ENCODE assay signal across 13 cellular contexts in the genomic region with DNA sequence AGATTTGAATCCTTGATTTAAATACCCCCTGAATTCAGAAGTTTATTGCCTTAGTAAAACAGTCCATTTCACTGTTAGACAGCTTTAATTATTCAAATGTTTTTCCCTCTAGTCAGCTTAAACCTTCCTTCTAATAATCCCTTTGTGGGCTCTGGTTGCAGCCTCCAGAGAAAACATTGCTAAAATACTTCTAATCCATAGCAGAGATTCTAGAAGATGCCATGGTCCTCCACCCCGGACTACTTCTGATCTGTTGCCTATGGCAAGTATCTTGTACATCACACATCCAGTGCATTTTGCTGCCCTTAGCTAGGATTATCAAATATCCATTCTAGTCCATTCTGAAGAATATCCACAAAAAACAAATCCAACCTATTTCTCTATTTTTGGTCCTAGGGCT.
DNase-seq lines count a peak whose midpoint lies in the region; ATAC-seq and TF ChIP-seq lines count a peak whose summit lies in the region.
"Had no signal": no experiment of that assay in that cellular context is flagged by ENCODE, and none has a peak within 500 bp of the region (broad histone marks: within the 10 kb centered on the region; RNA-seq: fewer than 3 reads in every experiment).

No MANE protein-coding gene starts in this region.

- H3K4me1 ChIP-seq in osteoblast (ENCODE audit: insufficient read depth, low read length), result peaks cover 36% of the 10 kb centered on the region
- H3K4me1 ChIP-seq in uterus, result peaks cover 10% of the 10 kb centered on the region in 2 donors
- H3K4me1 ChIP-seq in right cardiac atrium (ENCODE audit: control insufficient read depth, insufficient read depth, low read length), result peaks cover 5% of the 10 kb centered on the region

- H3K79me2 ChIP-seq in osteoblast (ENCODE audit: insufficient read depth, low read length), result no peaks in the 10 kb centered on the region

- H3K36me3 Mint-ChIP-seq in HFFc6 (ENCODE audit: low read depth), result no peaks in the 10 kb centered on the region
- H3K36me3 Mint-ChIP-seq: CD4-positive, alpha-beta memory T cell had no signal

- no peaks in the 10 kb centered on the region for H3K36me3 ChIP-seq in osteoblast (ENCODE audit: insufficient read depth, low read length)
- no peaks in the 10 kb centered on the region for H3K36me3 ChIP-seq in uterus

- H3K9me3 ChIP-seq in osteoblast (ENCODE audit: low read depth, low read length) (no peaks in the 10 kb centered on the region), uterus (no peaks in the 10 kb centered on the region), right cardiac atrium (ENCODE audit: control insufficient read depth, low read length) (no peaks in the 10 kb centered on the region)

- peak overlapping the region; percentile 66 for H3K4me3 Mint-ChIP-seq in HFFc6
- H3K4me3 Mint-ChIP-seq: activated CD8-positive, alpha-beta T cell treated with anti-CD3 and anti-CD28 coated beads, Interleukin-2, amount 10 ng/mL, durations not matched to agents 7 days and 5 days; activated T-helper 1 cell treated with anti-CD3 and anti-CD28 coated beads, Interleukin-12 subunit alpha, Interleukin-12 subunit beta, Interleukin-2, Interleukin-4 antibody, amounts not matched to agents 30 ng/mL and 10 ng/mL and 1 ng/mL, durations not matched to agents 14 hours and 24 hours and 36 hours; CD4-positive, alpha-beta memory T cell had no signal

- TF ChIP-seq CTCF in HFFc6 (IDR thresholded peaks at IDR 0.05) (no peak), coronary artery (IDR thresholded peaks at IDR 0.05) (no peak), osteoblast (IDR thresholded peaks at IDR 0.05; ENCODE audit: extremely low read depth, low read depth, low read length) (no peak), uterus (IDR thresholded peaks at IDR 0.05) (no peak)

- 2% methylated on average over 1 of the region's 1 CpG for WGBS in right cardiac atrium

- H3K27me3 Mint-ChIP-seq in HFFc6 (ENCODE audit: insufficient read depth), result peaks cover 4% of the 10 kb centered on the region; the same call in 1 of the 2 replicates
- H3K27me3 Mint-ChIP-seq: CD4-positive, alpha-beta memory T cell had no signal

- intact Hi-C loops in uterus (cut with DNase I; ENCODE audit: low total_unique reads), result no loop called here
- intact Hi-C loops in right cardiac atrium (cut with DNase I), result loop anchor here in 2 of 4 donors (10.0 kb wide), 3 partner anchors 102 to 128 kb away; no protein-coding TSS in a partner anchor

- H3K9me3 Mint-ChIP-seq in HFFc6, result no peaks in the 10 kb centered on the region
- H3K9me3 Mint-ChIP-seq: activated T-helper 1 cell treated with anti-CD3 and anti-CD28 coated beads, Interleukin-12 subunit alpha, Interleukin-12 subunit beta, Interleukin-2, Interleukin-4 antibody, amounts not matched to agents 30 ng/mL and 10 ng/mL and 1 ng/mL, durations not matched to agents 14 hours and 24 hours and 36 hours had no signal

- H3K4me3 ChIP-seq in coronary artery, result no peak overlapping the region
- peak overlapping the region; percentile 38 for H3K4me3 ChIP-seq in osteoblast (ENCODE audit: insufficient read depth, low read length)
- no peak overlapping the region for H3K4me3 ChIP-seq in uterus
- H3K4me3 ChIP-seq in right cardiac atrium (ENCODE audit: low read length), result no peak overlapping the region

- no peak for TF ChIP-seq POLR2A in uterus (IDR thresholded peaks at IDR 0.05)

- peak; percentile 32 for DNase-seq in HFFc6
- DNase-seq in coronary artery (ENCODE audit: low spot score), result no peak
- DNase-seq in osteoblast (ENCODE audit: insufficient read length, low spot score, missing footprints), result no peak
- DNase-seq in uterus, result no peak
- DNase-seq in right cardiac atrium, result no peak
- DNase-seq in mucosa of gallbladder (ENCODE audit: low spot score), result no peak
- DNase-seq: activated CD8-positive, alpha-beta T cell treated with anti-CD3 and anti-CD28 coated beads, Interleukin-2, amount 10 ng/mL, durations not matched to agents 7 days and 5 days; CD4-positive, alpha-beta memory T cell; NCI-H187; NCI-H510A; stimulated activated CD4-positive, alpha-beta T cell treated with anti-CD3 and anti-CD28 coated beads, Interleukin-15, amount 100 ng/mL, for 24 hours had no signal

- H3K4me1 Mint-ChIP-seq in HFFc6 (ENCODE audit: low read depth), result peaks cover 54% of the 10 kb centered on the region

- no peak for ATAC-seq in right cardiac atrium
- no peak for ATAC-seq in HG03135 (IDR thresholded peaks at IDR 0.05; ENCODE audit: unreplicated experiment)
- ATAC-seq: activated CD8-positive, alpha-beta T cell treated with anti-CD3 and anti-CD28 coated beads, Interleukin-2, amount 10 ng/mL, durations not matched to agents 7 days and 5 days had no signal

- H3K27ac ChIP-seq in coronary artery (peak overlapping the region; percentile 65 to 81), osteoblast (ENCODE audit: low read depth, low read length) (peak overlapping the region; percentile 90), uterus (peak overlapping the region; percentile 85 to 92), right cardiac atrium (ENCODE audit: low read length) (no peak overlapping the region)

- H3K27ac Mint-ChIP-seq in HFFc6, result peak overlapping the region; percentile 98
- H3K27ac Mint-ChIP-seq: activated CD8-positive, alpha-beta T cell treated with anti-CD3 and anti-CD28 coated beads, Interleukin-2, amount 10 ng/mL, durations not matched to agents 7 days and 5 days; activated T-helper 1 cell treated with anti-CD3 and anti-CD28 coated beads, Interleukin-12 subunit alpha, Interleukin-12 subunit beta, Interleukin-2, Interleukin-4 antibody, amounts not matched to agents 30 ng/mL and 10 ng/mL and 1 ng/mL, durations not matched to agents 14 hours and 24 hours and 36 hours; CD4-positive, alpha-beta memory T cell had no signal

- peak overlapping the region; percentile 65 for H3K4me2 ChIP-seq in osteoblast (ENCODE audit: insufficient read depth, low read length)

- H2AFZ ChIP-seq in osteoblast (ENCODE audit: low read length), result no peak overlapping the region

- H4K20me1 ChIP-seq in osteoblast (ENCODE audit: insufficient read depth, low read length), result no peaks in the 10 kb centered on the region

- H3K27me3 ChIP-seq in osteoblast (ENCODE audit: insufficient read depth, low read length), result no peaks in the 10 kb centered on the region
- H3K27me3 ChIP-seq in uterus, result no peaks in the 10 kb centered on the region
- H3K27me3 ChIP-seq in right cardiac atrium (ENCODE audit: control insufficient read depth, insufficient read depth), result no peaks in the 10 kb centered on the region
